Comparison of ENCODE assay signal across 22 cellular contexts in genomic region chr16:69818811-69819587, GRCh38. TPM values are rescaled to one million over a fixed set of nuclear protein-coding genes. Genes with fewer than 3 reads are reported as not detected.
DNase-seq lines count a peak whose midpoint lies in the region; ATAC-seq lines count a peak whose summit lies in the region.
"Had no signal": no experiment of that assay in that cellular context is flagged by ENCODE, and none has a peak within 500 bp of the region (broad histone marks: within the 10 kb centered on the region; RNA-seq: fewer than 3 reads in every experiment).

No MANE protein-coding gene starts in this region.

- H3K9ac ChIP-seq in HUES48 (ENCODE audit: low read depth, low read length) (no peak overlapping the region), neuronal stem cell (ENCODE audit: low read depth, low read length, poor library complexity) (no peak overlapping the region), mesenchymal stem cell (ENCODE audit: low read length) (no peak overlapping the region)

- no peak overlapping the region for H4K8ac ChIP-seq in neuronal stem cell (ENCODE audit: low read depth, low read length)
- no peak overlapping the region for H4K8ac ChIP-seq in mesenchymal stem cell (ENCODE audit: low read length)

- no peaks in the 10 kb centered on the region for H3K79me1 ChIP-seq in neuronal stem cell (ENCODE audit: low read depth, low read length)
- H3K79me1 ChIP-seq in mesenchymal stem cell (replicated peaks; ENCODE audit: low read length, poor library complexity, severe bottlenecking), result peaks cover 10% of the 10 kb centered on the region

- no peaks in the 10 kb centered on the region for H3K9me3 ChIP-seq in HUES48 (ENCODE audit: control insufficient read depth, insufficient read depth, low read length)
- H3K9me3 ChIP-seq in neuronal stem cell (replicated peaks in 1 of 2; ENCODE audit: control insufficient read depth in 2 of 2, insufficient read depth in 1 of 2, low read depth in 1 of 2, low read length in 2 of 2), result peaks cover 0 to 3% of the 10 kb centered on the region in 2 donors
- no peaks in the 10 kb centered on the region for H3K9me3 ChIP-seq in mesenchymal stem cell (ENCODE audit: control insufficient read depth, low read length)
- H3K9me3 ChIP-seq: neutrophil, vagina had no signal

- H2BK15ac ChIP-seq in neuronal stem cell (ENCODE audit: low read length), result no peak overlapping the region
- H2BK15ac ChIP-seq in mesenchymal stem cell (ENCODE audit: low read depth, poor library complexity, severe bottlenecking), result no peak overlapping the region

- no peak overlapping the region for H2BK12ac ChIP-seq in neuronal stem cell (ENCODE audit: low read length)
- no peak overlapping the region for H2BK12ac ChIP-seq in mesenchymal stem cell (ENCODE audit: low read length in 2 of 2)

- H3K4me3 ChIP-seq in HUES48 (ENCODE audit: low read depth, low read length), result no peak overlapping the region
- no peak overlapping the region for H3K4me3 ChIP-seq in neuronal stem cell (ENCODE audit: low read length in 2 of 2)
- H3K4me3 ChIP-seq in mesenchymal stem cell (ENCODE audit: insufficient read depth in 1 of 2, low read depth in 1 of 2, low read length in 2 of 2), result no peak overlapping the region
- H3K4me3 ChIP-seq: skin epidermis, thoracic aorta, vagina had no signal

- no peak overlapping the region for H3K14ac ChIP-seq in neuronal stem cell (ENCODE audit: low read length)
- no peak overlapping the region for H3K14ac ChIP-seq in mesenchymal stem cell (ENCODE audit: low read length in 2 of 2)

- H3K4me2 ChIP-seq in neuronal stem cell (ENCODE audit: insufficient read depth, low read length, poor library complexity, severe bottlenecking) (peak overlapping the region; percentile 24), mesenchymal stem cell (ENCODE audit: low read length, poor library complexity, severe bottlenecking) (no peak overlapping the region)

- H3K4me1 ChIP-seq in HUES48 (ENCODE audit: control insufficient read depth, insufficient read depth, low read length) (peaks cover 12% of the 10 kb centered on the region), neuronal stem cell (ENCODE audit: control insufficient read depth in 2 of 2, insufficient read depth in 1 of 2, low read depth in 1 of 2, low read length in 2 of 2) (peaks cover 9 to 11% of the 10 kb centered on the region in 2 donors), mesenchymal stem cell (ENCODE audit: control insufficient read depth, insufficient read depth, low read depth, low read length) (no peaks in the 10 kb centered on the region)
- H3K4me1 ChIP-seq: vagina had no signal

- no peak for ATAC-seq in left lobe of liver
- ATAC-seq: activated CD8-positive, alpha-beta T cell treated with anti-CD3 and anti-CD28 coated beads, Interleukin-2, amount 10 ng/mL, durations not matched to agents 7 days and 5 days; HCT116; stimulated activated memory B cell treated with anti-CD40 and anti-IgM and Interleukin-4, amounts not matched to agents 10 μg/mL and 1 μg/mL and 100 μg/mL, for 72 hours had no signal

- no peak overlapping the region for H3K23ac ChIP-seq in neuronal stem cell (ENCODE audit: low read depth, low read length, poor library complexity)
- H3K23ac ChIP-seq in mesenchymal stem cell (ENCODE audit: low read length in 2 of 2), result no peak overlapping the region

- no CpG with 5 or more reads among the region's 8 CpGs for WGBS in neuronal stem cell (ENCODE audit: extremely low coverage in 2 of 2, insufficient read length in 2 of 2, insufficient replicate concordance in 1 of 2), 2 donors
- 86% methylated on average over 8 of the region's 8 CpGs for WGBS in mesenchymal stem cell

- H2AK5ac ChIP-seq in neuronal stem cell (ENCODE audit: low read depth, low read length) (no peak overlapping the region), mesenchymal stem cell (ENCODE audit: low read length, severe bottlenecking) (no peak overlapping the region)

- no peak overlapping the region for H2BK5ac ChIP-seq in neuronal stem cell (ENCODE audit: low read length)
- no peak overlapping the region for H2BK5ac ChIP-seq in mesenchymal stem cell (ENCODE audit: low read depth, low read length, poor library complexity, severe bottlenecking)

- H2BK120ac ChIP-seq in neuronal stem cell (ENCODE audit: low read depth, low read length) (no peak overlapping the region), mesenchymal stem cell (ENCODE audit: low read depth, low read length) (no peak overlapping the region)

- H3K4ac ChIP-seq in neuronal stem cell (ENCODE audit: low read length) (no peak overlapping the region), mesenchymal stem cell (ENCODE audit: low read depth in 1 of 2, low read length in 2 of 2) (no peak overlapping the region)

- H3K27ac ChIP-seq in HUES48 (ENCODE audit: low read depth, low read length) (peak overlapping the region; percentile 74), neuronal stem cell (replicated peaks; ENCODE audit: low read length) (no peak overlapping the region), mesenchymal stem cell (ENCODE audit: low read length, poor library complexity, severe bottlenecking) (no peak overlapping the region)
- H3K27ac ChIP-seq: C4-2B, neutrophil, skin epidermis, vagina had no signal

- H3K36me3 ChIP-seq in HUES48 (ENCODE audit: control insufficient read depth, insufficient read depth, low read length), result 0 out of 2 replicates have a peak, but pooled peaks cover 2% of the 10 kb centered on the region
- peaks cover 0 to 3% of the 10 kb centered on the region in 2 donors for H3K36me3 ChIP-seq in neuronal stem cell (replicated peaks in 1 of 2; ENCODE audit: control insufficient read depth in 2 of 2, insufficient read depth in 2 of 2, low read length in 2 of 2)
- H3K36me3 ChIP-seq in mesenchymal stem cell (ENCODE audit: control insufficient read depth in 1 of 2, insufficient read depth in 2 of 2, low read depth in 1 of 2, low read length in 2 of 2), result peaks cover 9 to 12% of the 10 kb centered on the region in 2 experiments
- H3K36me3 ChIP-seq: vagina had no signal

- peak; percentile 69 for DNase-seq in NCI-H82 (lab: John Stamatoyannopoulos, UW)
- peak; percentile 58 for DNase-seq in cerebellum (ENCODE audit: low spot score)
- DNase-seq in neuronal stem cell (ENCODE audit: low spot score), result no peak
- no peak for DNase-seq in mesenchymal stem cell
- DNase-seq in left lobe of liver (ENCODE audit: low spot score), result no peak
- DNase-seq in DMS79 treated with DMSO at 0.1 percent for 48 hours (lab: John Stamatoyannopoulos, UW), result no peak
- DNase-seq: activated CD8-positive, alpha-beta T cell treated with anti-CD3 and anti-CD28 coated beads, Interleukin-2, amount 10 ng/mL, durations not matched to agents 7 days and 5 days; activated naive CD4-positive, alpha-beta T cell treated with anti-CD3 and anti-CD28 coated beads, Interleukin-2, amount 10 ng/mL, durations not matched to agents 7 days and 5 days; activated T-cell treated with anti-CD3 and anti-CD28 coated beads, Interleukin-2, amount 50 U/mL, for 1 hour; Calu3; central memory CD4-positive, alpha-beta T cell; Kasumi-1; NCI-H2029; stimulated activated CD4-positive, alpha-beta T cell treated with anti-CD3 and anti-CD28 coated beads, Interleukin-1b, Interleukin-23, amount 100 ng/mL, for 48 hours had no signal

- H3K27me3 ChIP-seq in HUES48 (ENCODE audit: control insufficient read depth, insufficient read depth, low read length), result no peaks in the 10 kb centered on the region
- H3K27me3 ChIP-seq in neuronal stem cell (ENCODE audit: control insufficient read depth in 3 of 3, insufficient read depth in 3 of 3, low read depth in 1 of 3, low read length in 3 of 3), result no peaks in the 10 kb centered on the region
- no peaks in the 10 kb centered on the region for H3K27me3 ChIP-seq in mesenchymal stem cell (ENCODE audit: control insufficient read depth in 1 of 2, insufficient read depth in 1 of 2, low read length in 2 of 2)
- H3K27me3 ChIP-seq: neutrophil, vagina had no signal

- H2AFZ ChIP-seq in neuronal stem cell (ENCODE audit: low read length) (no peak overlapping the region), mesenchymal stem cell (ENCODE audit: low read depth, low read length) (no peak overlapping the region)

- no peak overlapping the region for H3K18ac ChIP-seq in neuronal stem cell (ENCODE audit: low read length)
- no peak overlapping the region for H3K18ac ChIP-seq in mesenchymal stem cell (ENCODE audit: low read depth in 1 of 2, low read length in 2 of 2)

- no peak overlapping the region for H4K91ac ChIP-seq in neuronal stem cell (ENCODE audit: low read depth, low read length, poor library complexity)
- H4K91ac ChIP-seq in mesenchymal stem cell (ENCODE audit: low read length), result no peak overlapping the region

RNA-seq across cellular contexts. Expression of gene WWP2, which starts 56.9 kb away (rescaled TPM):
- total RNA-seq in cerebellum, result 26.0 TPM
- 15.3 TPM for polyA plus RNA-seq in neuronal stem cell (2013, experiment 1 of 2)
- polyA plus RNA-seq in neuronal stem cell (2013, experiment 2 of 2), result 15.3 TPM
- 16.7 TPM for polyA plus RNA-seq in mesenchymal stem cell (2013, experiment 1 of 2)
- polyA plus RNA-seq in mesenchymal stem cell (2013, experiment 2 of 2), result 16.9 TPM
- total RNA-seq in left lobe of liver, result 24.5 TPM

Comparison
In these comparisons a context has a peak if more than half of its experiments do, and no peak if none do; other contexts are left out.
1. DNase-seq: peak in NCI-H82 (single experiment) and cerebellum (single experiment); none in neuronal stem cell (single experiment), mesenchymal stem cell (single experiment), left lobe of liver (single experiment) and DMS79 treated with DMSO at 0.1 percent for 48 hours (single experiment).